27 cellular contexts compared by ENCODE assay signal in the genomic region with DNA sequence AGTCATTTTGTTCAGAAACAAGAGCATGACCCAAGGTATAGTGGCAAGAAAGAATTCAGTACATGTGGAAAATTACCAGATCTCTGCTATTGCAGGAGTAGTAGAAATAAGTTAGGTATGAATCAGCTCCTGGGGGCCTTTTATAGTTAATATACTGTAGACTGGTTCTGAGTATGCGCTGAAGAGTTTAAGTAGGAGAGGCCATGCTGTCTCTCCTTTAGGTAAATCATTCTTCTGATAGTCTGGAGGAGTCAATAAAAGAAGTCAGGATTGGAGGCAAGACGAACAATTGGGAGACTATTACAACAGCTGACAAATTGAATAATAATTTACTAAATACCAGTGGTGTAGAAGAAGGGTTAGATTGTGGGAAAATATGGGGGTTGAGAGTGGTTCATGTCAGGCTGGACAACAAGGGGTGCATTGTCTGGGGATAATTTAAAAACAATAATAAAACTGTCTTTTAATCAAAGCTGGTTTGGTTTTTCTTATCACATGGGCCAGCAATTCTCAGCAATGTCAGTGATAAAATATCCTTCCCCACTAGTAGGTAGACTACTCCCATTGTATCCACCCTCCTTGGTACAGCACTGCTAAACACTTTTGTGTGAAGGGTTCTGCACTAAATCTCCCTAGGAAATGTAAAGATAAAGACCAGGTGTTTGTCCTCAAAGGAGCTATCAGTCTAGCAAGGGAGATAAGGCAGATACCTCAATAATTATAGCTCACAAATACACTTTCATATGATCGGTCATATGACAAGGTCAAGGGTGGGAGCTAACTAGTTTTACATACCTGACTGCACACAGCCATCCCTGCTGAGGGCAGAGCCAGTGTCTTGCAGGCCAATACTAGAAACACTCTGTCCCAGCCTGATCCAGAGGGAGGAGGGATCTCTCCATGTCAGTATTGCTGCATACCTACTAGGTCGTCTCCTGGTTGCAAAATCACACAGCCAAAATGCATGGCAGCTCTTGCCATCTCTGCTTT.
DNase-seq lines count a peak whose midpoint lies in the region; ATAC-seq, FAIRE-seq and TF ChIP-seq lines count a peak whose summit lies in the region.
"Had no signal": no experiment of that assay in that cellular context is flagged by ENCODE, and none has a peak within 500 bp of the region (broad histone marks: within the 10 kb centered on the region; RNA-seq: fewer than 3 reads in every experiment).

No MANE protein-coding gene starts in this region.

- H2BK15ac ChIP-seq in mesenchymal stem cell (ENCODE audit: low read depth, poor library complexity, severe bottlenecking): no peak overlapping the region

- no peak overlapping the region for H3K9ac ChIP-seq in mesenchymal stem cell (ENCODE audit: low read length)
- no peak overlapping the region for H3K9ac ChIP-seq in smooth muscle cell (ENCODE audit: low read depth)
- H3K9ac ChIP-seq: BLaER1 had no signal

- TF ChIP-seq POLR2A in body of pancreas (IDR thresholded peaks at IDR 0.05): no peak

- H2AFZ ChIP-seq in mesenchymal stem cell (ENCODE audit: low read depth, low read length): no peak overlapping the region
- no peak overlapping the region for H2AFZ ChIP-seq in smooth muscle cell (ENCODE audit: low read depth)

- H4K91ac ChIP-seq in mesenchymal stem cell (ENCODE audit: low read length): no peak overlapping the region

- H3K4me2 ChIP-seq in mesenchymal stem cell (ENCODE audit: low read length, poor library complexity, severe bottlenecking) (no peak overlapping the region), smooth muscle cell (no peak overlapping the region)
- H3K4me2 ChIP-seq: BLaER1 had no signal

- H2BK120ac ChIP-seq in mesenchymal stem cell (ENCODE audit: low read depth, low read length): no peak overlapping the region

- 21 to 26% methylated on average over 4 of the region's 4 CpGs for WGBS in body of pancreas, 2 donors
- 88% methylated on average over 3 of the region's 4 CpGs for WGBS in mesenchymal stem cell
- WGBS in small intestine, 3 donors: 19 to 58% (median 35%) methylated on average over 4 of the region's 4 CpGs
- 73% methylated on average over 4 of the region's 4 CpGs for WGBS in smooth muscle cell (ENCODE audit: low lambda C conversion rate)

- TF ChIP-seq CTCF in body of pancreas (IDR thresholded peaks at IDR 0.05) (no peak), smooth muscle cell (IDR thresholded peaks at IDR 0.05; ENCODE audit: borderline replicate concordance, insufficient read depth, poor library complexity, severe bottlenecking) (no peak)

- H2BK5ac ChIP-seq in mesenchymal stem cell (ENCODE audit: low read depth, low read length, poor library complexity, severe bottlenecking): no peak overlapping the region

- H3K36me3 ChIP-seq in body of pancreas (replicated peaks in 1 of 2; ENCODE audit: insufficient read depth in 1 of 2, low read depth in 2 of 2): no peaks in the 10 kb centered on the region
- no peaks in the 10 kb centered on the region for H3K36me3 ChIP-seq in mesenchymal stem cell (ENCODE audit: control insufficient read depth in 1 of 2, insufficient read depth in 2 of 2, low read depth in 1 of 2, low read length in 2 of 2)
- H3K36me3 ChIP-seq in small intestine (ENCODE audit: control insufficient read depth in 2 of 2, insufficient read depth in 2 of 2, low read length in 2 of 2): no peaks in the 10 kb centered on the region
- no peaks in the 10 kb centered on the region for H3K36me3 ChIP-seq in smooth muscle cell (ENCODE audit: low read depth)
- H3K36me3 ChIP-seq: ascending aorta, esophagus muscularis mucosa, left ventricle myocardium inferior had no signal

- no peaks in the 10 kb centered on the region for H4K20me1 ChIP-seq in smooth muscle cell (ENCODE audit: low read depth)
- H4K20me1 ChIP-seq: BLaER1 had no signal

- H3K4me3 ChIP-seq in body of pancreas (no peak overlapping the region), mesenchymal stem cell (ENCODE audit: insufficient read depth in 1 of 2, low read depth in 1 of 2, low read length in 2 of 2) (no peak overlapping the region), small intestine (ENCODE audit: low read depth in 1 of 2, low read length in 2 of 2) (no peak overlapping the region), smooth muscle cell (no peak overlapping the region)
- H3K4me3 ChIP-seq: ascending aorta, BLaER1, esophagus muscularis mucosa, GM12878, left ventricle myocardium inferior, spleen had no signal

- H3K27ac ChIP-seq in body of pancreas (peak overlapping the region in 3 of 4 donors; percentile 28 to 54 (median 36)), mesenchymal stem cell (ENCODE audit: low read length, poor library complexity, severe bottlenecking) (peak overlapping the region; percentile 88), small intestine (ENCODE audit: low read depth in 1 of 2, low read length in 1 of 2) (no peak overlapping the region), smooth muscle cell (ENCODE audit: low read depth) (no peak overlapping the region)
- H3K27ac ChIP-seq: ascending aorta, BLaER1, esophagus muscularis mucosa, foreskin keratinocyte, left ventricle myocardium inferior, RWPE1, spleen had no signal

- H2BK12ac ChIP-seq in mesenchymal stem cell (ENCODE audit: low read length in 2 of 2): no peak overlapping the region

- H3K18ac ChIP-seq in mesenchymal stem cell (ENCODE audit: low read depth in 1 of 2, low read length in 2 of 2): no peak overlapping the region

- no peak overlapping the region for H4K8ac ChIP-seq in mesenchymal stem cell (ENCODE audit: low read length)

- intact Hi-C loops in body of pancreas (cut with DNase I): no loop called here

- peaks cover 13% of the 10 kb centered on the region for H3K4me1 ChIP-seq in body of pancreas
- peaks cover 4% of the 10 kb centered on the region for H3K4me1 ChIP-seq in mesenchymal stem cell (ENCODE audit: control insufficient read depth, insufficient read depth, low read depth, low read length)
- H3K4me1 ChIP-seq in small intestine (ENCODE audit: control insufficient read depth in 2 of 2, insufficient read depth in 1 of 2, low read depth in 1 of 2, low read length in 1 of 2): peaks cover 2 to 8% of the 10 kb centered on the region in 2 donors
- no peaks in the 10 kb centered on the region for H3K4me1 ChIP-seq in smooth muscle cell (ENCODE audit: low read depth)
- H3K4me1 ChIP-seq: ascending aorta, BLaER1, left ventricle myocardium inferior, spleen had no signal

- H3K79me2 ChIP-seq in smooth muscle cell (ENCODE audit: low read depth): no peaks in the 10 kb centered on the region

- H3K27me3 ChIP-seq in body of pancreas (no peaks in the 10 kb centered on the region), mesenchymal stem cell (ENCODE audit: control insufficient read depth in 1 of 2, insufficient read depth in 1 of 2, low read length in 2 of 2) (no peaks in the 10 kb centered on the region), small intestine (ENCODE audit: control insufficient read depth in 2 of 2, insufficient read depth in 2 of 2, low read length in 2 of 2) (no peaks in the 10 kb centered on the region), smooth muscle cell (ENCODE audit: low read depth) (no peaks in the 10 kb centered on the region)
- H3K27me3 ChIP-seq: ascending aorta, BLaER1, esophagus muscularis mucosa, foreskin keratinocyte, spleen had no signal

- FAIRE-seq in small intestine (lab: Jason Lieb, UNC): no peak
- FAIRE-seq: GM12878, H1 had no signal

- H2AK5ac ChIP-seq in mesenchymal stem cell (ENCODE audit: low read length, severe bottlenecking): no peak overlapping the region

- no peak overlapping the region for H3K4ac ChIP-seq in mesenchymal stem cell (ENCODE audit: low read depth in 1 of 2, low read length in 2 of 2)

- no peaks in the 10 kb centered on the region for H3F3A ChIP-seq in smooth muscle cell (ENCODE audit: low read depth)

- DNase-seq in G401 (ENCODE audit: low spot score): peak; percentile 17
- no peak for DNase-seq in body of pancreas
- DNase-seq in mesenchymal stem cell: no peak
- peak; percentile 52 for DNase-seq in small intestine
- DNase-seq in activated CD4-positive, alpha-beta T cell treated with anti-CD3 and anti-CD28 coated beads for 1 hour: no peak
- no peak for DNase-seq in smooth muscle cell (lab: John Stamatoyannopoulos, UW; ENCODE audit: unreplicated experiment)
- DNase-seq in NCI-H526 (lab: John Stamatoyannopoulos, UW): no peak
- DNase-seq: activated CD4-positive, alpha-beta T cell treated with anti-CD3 and anti-CD28 coated beads for 4 hours; activated effector memory CD4-positive, alpha-beta T cell treated with anti-CD3 and anti-CD28 coated beads, Interleukin-2, amount 50 U/mL, for 16 hours; activated naive CD8-positive, alpha-beta T cell treated with anti-CD3 and anti-CD28 coated beads for 36 hours; foreskin keratinocyte; left ventricle myocardium inferior; naive thymus-derived CD4-positive, alpha-beta T cell; NCI-H1092 treated with DMSO at 0.1 percent for 48 hours; NCI-H2029 treated with DMSO at 0.1 percent for 48 hours; NCI-H2227 treated with DMSO at 0.1 percent for 48 hours; occipital lobe; spleen; T-helper 2 cell had no signal

- in situ Hi-C loops in G401 (cut with HindIII; ENCODE audit: low sequenced_read_pairs): no loop called here

- H3K9me3 ChIP-seq in body of pancreas: no peaks in the 10 kb centered on the region
- no peaks in the 10 kb centered on the region for H3K9me3 ChIP-seq in mesenchymal stem cell (ENCODE audit: control insufficient read depth, low read length)
- no peaks in the 10 kb centered on the region for H3K9me3 ChIP-seq in small intestine (ENCODE audit: control insufficient read depth, low read depth)
- no peaks in the 10 kb centered on the region for H3K9me3 ChIP-seq in smooth muscle cell (replicated peaks; ENCODE audit: low read depth)
- H3K9me3 ChIP-seq: ascending aorta, BLaER1, esophagus muscularis mucosa, left ventricle myocardium inferior, spleen had no signal

- no peak overlapping the region for H3K23ac ChIP-seq in mesenchymal stem cell (ENCODE audit: low read length in 2 of 2)

- ATAC-seq in body of pancreas (peak; percentile 78), HG03175 (IDR thresholded peaks at IDR 0.05; ENCODE audit: unreplicated experiment) (no peak)
- ATAC-seq: foreskin keratinocyte; GM12878; naive thymus-derived CD4-positive, alpha-beta T cell; SK-N-SH treated with all-trans-retinoic acid at 6 μM for 48 hours had no signal

- H3K79me1 ChIP-seq in mesenchymal stem cell (replicated peaks; ENCODE audit: low read length, poor library complexity, severe bottlenecking): no peaks in the 10 kb centered on the region

- no peak overlapping the region for H3K14ac ChIP-seq in mesenchymal stem cell (ENCODE audit: low read length in 2 of 2)

Comparison
In these comparisons a context has a peak if more than half of its experiments do, and no peak if none do; other contexts are left out.
1. DNase-seq: peak in G401 (single experiment) and small intestine (single experiment); none in body of pancreas (0 of 4), mesenchymal stem cell (single experiment), activated CD4-positive, alpha-beta T cell treated with anti-CD3 and anti-CD28 coated beads for 1 hour (single experiment), smooth muscle cell (single experiment) and NCI-H526 (0 of 2).
2. H3K27ac ChIP-seq: peak in body of pancreas (3 of 4) and mesenchymal stem cell (single experiment); none in small intestine (0 of 2) and smooth muscle cell (single experiment).